2 cellular contexts compared by ENCODE assay signal in the genomic region with DNA sequence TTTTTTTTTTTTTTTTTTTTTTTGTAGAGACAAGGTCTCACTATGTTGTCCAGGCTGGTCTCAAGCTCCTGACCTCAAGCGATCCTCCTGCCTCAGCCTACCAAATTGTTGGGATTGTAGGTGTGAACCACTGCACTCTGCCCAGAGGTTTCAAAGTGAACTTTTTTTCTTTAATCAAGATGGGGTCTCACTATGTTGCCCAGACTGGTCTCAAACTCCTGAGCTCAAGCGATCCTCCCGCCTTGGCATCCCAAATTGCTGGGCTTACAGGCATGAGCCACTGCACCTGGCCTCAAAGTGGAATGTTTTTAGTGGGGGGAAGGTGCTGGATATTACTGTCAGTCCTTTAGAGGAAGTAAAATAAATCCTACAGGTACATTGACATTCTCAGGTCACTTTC.
TF ChIP-seq lines count a peak whose summit lies in the region.

No MANE protein-coding gene starts in this region.

TF ChIP-seq in A549, 52 proteins besides CTCF, POLR2A, EP300 and RAD21:
- TF ChIP-seq, protein P1, sequence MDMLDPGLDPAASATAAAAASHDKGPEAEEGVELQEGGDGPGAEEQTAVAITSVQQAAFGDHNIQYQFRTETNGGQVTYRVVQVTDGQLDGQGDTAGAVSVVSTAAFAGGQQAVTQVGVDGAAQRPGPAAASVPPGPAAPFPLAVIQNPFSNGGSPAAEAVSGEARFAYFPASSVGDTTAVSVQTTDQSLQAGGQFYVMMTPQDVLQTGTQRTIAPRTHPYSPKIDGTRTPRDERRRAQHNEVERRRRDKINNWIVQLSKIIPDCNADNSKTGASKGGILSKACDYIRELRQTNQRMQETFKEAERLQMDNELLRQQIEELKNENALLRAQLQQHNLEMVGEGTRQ (IDR thresholded peaks at IDR 0.05), result 0 out of 2 replicates have a peak, but pooled peaks have one; percentile 7
- TF ChIP-seq, protein P2, sequence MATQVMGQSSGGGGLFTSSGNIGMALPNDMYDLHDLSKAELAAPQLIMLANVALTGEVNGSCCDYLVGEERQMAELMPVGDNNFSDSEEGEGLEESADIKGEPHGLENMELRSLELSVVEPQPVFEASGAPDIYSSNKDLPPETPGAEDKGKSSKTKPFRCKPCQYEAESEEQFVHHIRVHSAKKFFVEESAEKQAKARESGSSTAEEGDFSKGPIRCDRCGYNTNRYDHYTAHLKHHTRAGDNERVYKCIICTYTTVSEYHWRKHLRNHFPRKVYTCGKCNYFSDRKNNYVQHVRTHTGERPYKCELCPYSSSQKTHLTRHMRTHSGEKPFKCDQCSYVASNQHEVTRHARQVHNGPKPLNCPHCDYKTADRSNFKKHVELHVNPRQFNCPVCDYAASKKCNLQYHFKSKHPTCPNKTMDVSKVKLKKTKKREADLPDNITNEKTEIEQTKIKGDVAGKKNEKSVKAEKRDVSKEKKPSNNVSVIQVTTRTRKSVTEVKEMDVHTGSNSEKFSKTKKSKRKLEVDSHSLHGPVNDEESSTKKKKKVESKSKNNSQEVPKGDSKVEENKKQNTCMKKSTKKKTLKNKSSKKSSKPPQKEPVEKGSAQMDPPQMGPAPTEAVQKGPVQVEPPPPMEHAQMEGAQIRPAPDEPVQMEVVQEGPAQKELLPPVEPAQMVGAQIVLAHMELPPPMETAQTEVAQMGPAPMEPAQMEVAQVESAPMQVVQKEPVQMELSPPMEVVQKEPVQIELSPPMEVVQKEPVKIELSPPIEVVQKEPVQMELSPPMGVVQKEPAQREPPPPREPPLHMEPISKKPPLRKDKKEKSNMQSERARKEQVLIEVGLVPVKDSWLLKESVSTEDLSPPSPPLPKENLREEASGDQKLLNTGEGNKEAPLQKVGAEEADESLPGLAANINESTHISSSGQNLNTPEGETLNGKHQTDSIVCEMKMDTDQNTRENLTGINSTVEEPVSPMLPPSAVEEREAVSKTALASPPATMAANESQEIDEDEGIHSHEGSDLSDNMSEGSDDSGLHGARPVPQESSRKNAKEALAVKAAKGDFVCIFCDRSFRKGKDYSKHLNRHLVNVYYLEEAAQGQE (IDR thresholded peaks at IDR 0.05), result no peak

TF ChIP-seq in K562, 482 proteins besides CTCF, POLR2A, EP300 and RAD21:
- TF ChIP-seq ZNF121 (CRISPR knock-in tag; conservative IDR thresholded peaks at IDR 0.05) (peak; percentile 77), TCF7L2 (IDR thresholded peaks at IDR 0.05; ENCODE audit: low read depth, low read length) (no peak), PRMT5 (CRISPR knock-in tag; IDR thresholded peaks at IDR 0.05) (no peak), RBM25 (IDR thresholded peaks at IDR 0.05; ENCODE audit: low read depth, low read length, severe bottlenecking) (peak; percentile 17), NR2F6 (CRISPR knock-in tag; IDR thresholded peaks at IDR 0.05) (no peak)
TF ChIP-seq in K562: peak in this region for 2.
